ENCODE assay signal across 1 cellular context in genomic region chr1:29230204-29230552, GRCh38.
TF ChIP-seq lines count a peak whose summit lies in the region.

No MANE protein-coding gene starts in this region.

TF ChIP-seq in HepG2, 621 proteins besides CTCF, POLR2A, EP300 and RAD21:
- TF ChIP-seq KDM1A (CRISPR knock-in tag; IDR thresholded peaks at IDR 0.05), result peak; percentile 74; the same call in 1 of the 2 replicates
- TF ChIP-seq ZMYM3 (CRISPR knock-in tag; IDR thresholded peaks at IDR 0.05), result peak; percentile 59; the same call in 1 of the 2 replicates
- peak; percentile 95 for TF ChIP-seq ZNF629 (CRISPR knock-in tag; conservative IDR thresholded peaks at IDR 0.05)
- no peak for TF ChIP-seq LCORL (IDR thresholded peaks at IDR 0.05)
- TF ChIP-seq LCORL (CRISPR knock-in tag; IDR thresholded peaks at IDR 0.05), result peak; percentile 8; the same call in 1 of the 2 replicates
- no peak for TF ChIP-seq AGO1 (IDR thresholded peaks at IDR 0.05; ENCODE audit: low read depth, low read length, poor library complexity, severe bottlenecking)
- TF ChIP-seq ZNF83 (CRISPR knock-in tag; IDR thresholded peaks at IDR 0.05; ENCODE audit: borderline replicate concordance), result no peak
- no peak for TF ChIP-seq ATF6 (CRISPR knock-in tag; conservative IDR thresholded peaks at IDR 0.05)
- TF ChIP-seq RBAK (CRISPR knock-in tag; IDR thresholded peaks at IDR 0.05), result no peak
- no peak for TF ChIP-seq ZBTB7B (CRISPR knock-in tag; IDR thresholded peaks at IDR 0.05)
- TF ChIP-seq KLF13 (CRISPR knock-in tag; IDR thresholded peaks at IDR 0.05), result no peak
- no peak for TF ChIP-seq SOX6 (IDR thresholded peaks at IDR 0.05)
- TF ChIP-seq SOX6 (CRISPR knock-in tag; IDR thresholded peaks at IDR 0.05), result peak; percentile 1; the same call in 1 of the 2 replicates
- no peak for TF ChIP-seq NFKB2 (CRISPR knock-in tag; IDR thresholded peaks at IDR 0.05; ENCODE audit: borderline replicate concordance)
- peak; percentile 91 for TF ChIP-seq CHD4 (IDR thresholded peaks at IDR 0.05; ENCODE audit: borderline replicate concordance, low read length)
- TF ChIP-seq ZNF616 (CRISPR knock-in tag; IDR thresholded peaks at IDR 0.05; ENCODE audit: low read depth), result no peak
- TF ChIP-seq ZNF44 (CRISPR knock-in tag; IDR thresholded peaks at IDR 0.05), result no peak
- TF ChIP-seq ZNF253 (CRISPR knock-in tag; IDR thresholded peaks at IDR 0.05; ENCODE audit: borderline replicate concordance), result no peak
- TF ChIP-seq ZNF543 (CRISPR knock-in tag; IDR thresholded peaks at IDR 0.05), result no peak
- no peak for TF ChIP-seq ZHX2 (IDR thresholded peaks at IDR 0.05; ENCODE audit: low read depth)
- TF ChIP-seq ZHX2 (CRISPR knock-in tag; IDR thresholded peaks at IDR 0.05; ENCODE audit: borderline replicate concordance), result no peak
- TF ChIP-seq ZNF24 (IDR thresholded peaks at IDR 0.05), result 0 out of 2 replicates have a peak, but pooled peaks have one; percentile 12
